In the genomic region with DNA sequence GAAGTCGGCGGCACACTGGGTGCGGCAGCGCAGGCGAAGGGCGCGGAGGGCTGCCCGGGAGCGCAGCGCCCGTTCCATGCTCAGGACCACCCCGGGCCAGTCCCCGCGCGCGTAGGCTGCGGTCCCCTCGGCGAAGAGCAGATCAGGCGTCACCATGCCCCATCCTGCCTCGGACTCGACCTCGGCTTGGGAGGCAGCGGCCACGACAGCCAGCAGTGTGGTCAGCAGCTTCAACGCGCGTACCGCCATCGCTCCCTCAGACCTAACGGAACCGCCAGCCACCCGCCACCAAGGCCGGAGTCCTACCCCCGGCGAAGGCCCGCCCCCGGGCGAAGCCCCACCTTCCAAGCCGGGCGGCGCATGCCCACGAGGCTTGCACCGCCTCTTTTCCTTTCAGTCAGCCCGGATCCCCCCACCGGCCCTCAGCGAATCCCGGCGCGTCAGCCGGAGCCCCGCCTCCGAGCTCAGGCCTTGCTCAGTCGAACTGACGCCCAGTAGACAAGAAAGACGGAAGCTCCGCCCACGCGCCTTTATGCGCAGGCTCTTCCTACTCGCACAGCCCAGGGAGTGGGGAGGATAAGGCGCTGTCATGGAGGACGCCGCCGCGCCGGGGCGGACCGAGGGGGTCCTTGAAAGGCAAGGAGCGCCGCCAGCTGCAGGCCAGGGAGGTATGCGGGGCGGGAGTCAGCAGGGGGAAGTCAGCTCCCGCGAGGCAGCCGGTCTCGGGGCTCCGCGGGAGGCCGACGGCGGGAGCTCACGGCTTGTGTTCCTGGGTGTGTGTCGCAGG, we compare ENCODE assay signal across 8 cellular contexts. TPM values are rescaled to one million over a fixed set of nuclear protein-coding genes. Genes with fewer than 3 reads are reported as not detected.
A peak's percentile ranks its signal among the peaks of the same experiment; 100 is the strongest.
DNase-seq lines count a peak whose midpoint lies in the region; ATAC-seq and TF ChIP-seq lines count a peak whose summit lies in the region.

A gene (plus strand): TSS at position 527 of the 787 bp plus-strand sequence. CDS start 63 bp downstream, at position 590.
A gene with protein sequence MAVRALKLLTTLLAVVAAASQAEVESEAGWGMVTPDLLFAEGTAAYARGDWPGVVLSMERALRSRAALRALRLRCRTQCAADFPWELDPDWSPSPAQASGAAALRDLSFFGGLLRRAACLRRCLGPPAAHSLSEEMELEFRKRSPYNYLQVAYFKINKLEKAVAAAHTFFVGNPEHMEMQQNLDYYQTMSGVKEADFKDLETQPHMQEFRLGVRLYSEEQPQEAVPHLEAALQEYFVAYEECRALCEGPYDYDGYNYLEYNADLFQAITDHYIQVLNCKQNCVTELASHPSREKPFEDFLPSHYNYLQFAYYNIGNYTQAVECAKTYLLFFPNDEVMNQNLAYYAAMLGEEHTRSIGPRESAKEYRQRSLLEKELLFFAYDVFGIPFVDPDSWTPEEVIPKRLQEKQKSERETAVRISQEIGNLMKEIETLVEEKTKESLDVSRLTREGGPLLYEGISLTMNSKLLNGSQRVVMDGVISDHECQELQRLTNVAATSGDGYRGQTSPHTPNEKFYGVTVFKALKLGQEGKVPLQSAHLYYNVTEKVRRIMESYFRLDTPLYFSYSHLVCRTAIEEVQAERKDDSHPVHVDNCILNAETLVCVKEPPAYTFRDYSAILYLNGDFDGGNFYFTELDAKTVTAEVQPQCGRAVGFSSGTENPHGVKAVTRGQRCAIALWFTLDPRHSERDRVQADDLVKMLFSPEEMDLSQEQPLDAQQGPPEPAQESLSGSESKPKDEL (minus strand): TSS at position 306 of the 787 bp plus-strand sequence. CDS start 57 bp downstream, at position 249.

- H3K9me3 Mint-ChIP-seq in T-helper 2 cell treated with Interferon-gamma antibody and Interleukin-4, amounts not matched to agents 5 μg/mL and 100 μg/mL, for 36 hours = no peaks in the 10 kb centered on the region

- DNase-seq in NCI-H187 treated with DMSO at 0.1 percent for 48 hours (lab: John Stamatoyannopoulos, UW) (peak; percentile 87), ascending aorta (ENCODE audit: low spot score in 2 of 2) (peak; percentile 99 to 100), right cardiac atrium (peak; percentile 100), pulmonary artery endothelial cell (ENCODE audit: low read depth, low spot score) (peak; percentile 96), uterus (peak; percentile 100)
- peak; percentile 100 for DNase-seq in T-helper 2 cell treated with Interferon-gamma antibody and Interleukin-4, amounts not matched to agents 5 μg/mL and 100 μg/mL, for 36 hours (ENCODE audit: low spot score)

- peak; percentile 86 for ATAC-seq in GM18505 (IDR thresholded peaks at IDR 0.05; ENCODE audit: unreplicated experiment)
- peak; percentile 89 for ATAC-seq in HG02970 (IDR thresholded peaks at IDR 0.05; ENCODE audit: low FRiP score, unreplicated experiment)
- ATAC-seq in right cardiac atrium = peak; percentile 98

- H3K36me3 Mint-ChIP-seq in T-helper 2 cell treated with Interferon-gamma antibody and Interleukin-4, amounts not matched to agents 5 μg/mL and 100 μg/mL, for 36 hours (ENCODE audit: low read depth) = peaks cover 12% of the 10 kb centered on the region

- H3K27me3 Mint-ChIP-seq in T-helper 2 cell treated with Interferon-gamma antibody and Interleukin-4, amounts not matched to agents 5 μg/mL and 100 μg/mL, for 36 hours (ENCODE audit: low read depth) = no peaks in the 10 kb centered on the region

- H3K4me3 Mint-ChIP-seq in T-helper 2 cell treated with Interferon-gamma antibody and Interleukin-4, amounts not matched to agents 5 μg/mL and 100 μg/mL, for 36 hours = no peak within 1 kb of the TSS

- TF ChIP-seq POLR2A in GM18505 (IDR thresholded peaks at IDR 0.05; ENCODE audit: borderline replicate concordance, extremely low read depth, insufficient read depth, insufficient read length) (peak; percentile 98), uterus (IDR thresholded peaks at IDR 0.05) (peak; percentile 93 to 97)

- peak within 1 kb of the TSS; percentile 89 for H3K27ac Mint-ChIP-seq in T-helper 2 cell treated with Interferon-gamma antibody and Interleukin-4, amounts not matched to agents 5 μg/mL and 100 μg/mL, for 36 hours

- no peak for TF ChIP-seq CTCF in ascending aorta (IDR thresholded peaks at IDR 0.05)
- peak in 2 of 4 experiments; percentile 2 to 15 for TF ChIP-seq CTCF in uterus (IDR thresholded peaks at IDR 0.05)

- H3K27me3 ChIP-seq in ascending aorta = no peaks in the 10 kb centered on the region
- H3K27me3 ChIP-seq in right cardiac atrium (ENCODE audit: control insufficient read depth, insufficient read depth) = no peaks in the 10 kb centered on the region
- H3K27me3 ChIP-seq in uterus = no peaks in the 10 kb centered on the region

- H3K9me3 ChIP-seq in ascending aorta (no peaks in the 10 kb centered on the region), right cardiac atrium (ENCODE audit: control insufficient read depth, low read length) (no peaks in the 10 kb centered on the region), uterus (no peaks in the 10 kb centered on the region)

- peak within 1 kb of the TSS; percentile 86 to 88 for H3K4me3 ChIP-seq in ascending aorta
- H3K4me3 ChIP-seq in right cardiac atrium (ENCODE audit: low read length) = peak within 1 kb of the TSS; percentile 70
- H3K4me3 ChIP-seq in uterus = peak within 1 kb of the TSS; percentile 95 to 97

- peak within 1 kb of the TSS; percentile 84 to 91 for H3K27ac ChIP-seq in ascending aorta
- peak within 1 kb of the TSS; percentile 87 for H3K27ac ChIP-seq in right cardiac atrium (ENCODE audit: low read length)
- H3K27ac ChIP-seq in uterus = peak within 1 kb of the TSS; percentile 78 to 96

- H3K4me1 ChIP-seq in ascending aorta (peaks cover 0 to 19% of the 10 kb centered on the region in 2 donors), right cardiac atrium (ENCODE audit: control insufficient read depth, insufficient read depth, low read length) (no peaks in the 10 kb centered on the region), uterus (peaks cover 6 to 13% of the 10 kb centered on the region in 2 donors)

- H3K4me1 Mint-ChIP-seq in T-helper 2 cell treated with Interferon-gamma antibody and Interleukin-4, amounts not matched to agents 5 μg/mL and 100 μg/mL, for 36 hours (ENCODE audit: low read depth) = peaks cover 14% of the 10 kb centered on the region

- intact Hi-C loops in ascending aorta (cut with DNase I) = loop anchor here (1.0 to 5.0 kb wide), 9 partner anchors 50 to 435 kb away; a partner anchor contains a TSS
- intact Hi-C loops in right cardiac atrium (cut with DNase I) = no loop called here
- intact Hi-C loops in uterus (cut with DNase I; ENCODE audit: low total_unique reads) = no loop called here

- peaks cover 0 to 4% of the 10 kb centered on the region in 2 donors for H3K36me3 ChIP-seq in ascending aorta
- H3K36me3 ChIP-seq in uterus = no peaks in the 10 kb centered on the region

- under 1% methylated on average over 84 of the region's 84 CpGs for WGBS in right cardiac atrium

RNA-seq across cellular contexts. Expression of the first gene that starts in this region (rescaled TPM):
- total RNA-seq in ascending aorta (0.64 TPM), right cardiac atrium (10 to 100 TPM in 1 of 4 donors, 1 to 10 TPM in 3; 5.9 to 11.3 (median 7.5) TPM), pulmonary artery endothelial cell (2.6 and 4.9 TPM in 2 replicates), uterus (1 to 10 TPM in 2 of 4 donors, under 1 TPM in 1, not detected in 1; 0.26 to 6.7 (median 5.7) TPM)
- polyA plus RNA-seq in right cardiac atrium = 3.8 TPM

RNA-seq across cellular contexts. Expression of the second gene that starts in this region (rescaled TPM):
- total RNA-seq in ascending aorta = 72.2 TPM
- total RNA-seq in right cardiac atrium = 10 to 100 TPM; 12.8 to 17.8 (median 15.3) TPM
- polyA plus RNA-seq in right cardiac atrium = 11.1 TPM
- total RNA-seq in pulmonary artery endothelial cell = 98.8 and 114 TPM in 2 replicates
- total RNA-seq in uterus = 100 to 1,000 TPM in 1 of 4 donors, 10 to 100 TPM in 3; 11.5 to 119 (median 34.7) TPM

Comparison
In these comparisons a context has a peak if more than half of its experiments do, and no peak if none do; other contexts are left out.
1. Peak in every context shown above with its lines: DNase-seq, ATAC-seq, H3K4me3 ChIP-seq and H3K27ac ChIP-seq.